In the genomic region with DNA sequence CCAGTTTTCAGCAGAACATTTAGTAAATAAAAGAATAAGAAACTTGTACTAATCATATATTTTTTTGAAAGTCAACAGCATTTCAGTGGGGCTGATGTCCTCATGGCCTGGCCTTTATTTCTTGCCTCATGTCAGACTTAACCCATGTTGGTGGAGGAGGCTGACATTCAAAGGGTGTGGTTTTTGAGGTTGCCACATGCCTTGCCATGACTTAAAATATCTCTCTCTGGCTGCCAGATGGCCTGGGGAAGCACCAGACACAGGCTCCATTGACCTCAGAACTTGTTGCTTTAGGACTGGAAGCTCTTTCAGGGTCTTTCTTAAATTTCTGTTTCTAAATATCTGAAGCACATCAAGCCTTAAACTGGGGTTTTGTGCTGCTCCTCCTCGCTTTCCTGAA, we compare ENCODE assay signal across 8 cellular contexts. TPM values are rescaled to one million over a fixed set of nuclear protein-coding genes. Genes with fewer than 3 reads are reported as not detected.
DNase-seq lines count a peak whose midpoint lies in the region; ATAC-seq and TF ChIP-seq lines count a peak whose summit lies in the region.

No MANE protein-coding gene starts in this region.

- peak; percentile 99 for ATAC-seq in GM19351 (IDR thresholded peaks at IDR 0.05; ENCODE audit: unreplicated experiment)
- ATAC-seq in HG03175 (IDR thresholded peaks at IDR 0.05; ENCODE audit: unreplicated experiment) = peak; percentile 99
- peak; percentile 75 for ATAC-seq in sciatic nerve

- CTCF ChIA-PET in activated CD4-positive, alpha-beta memory T cell treated with anti-CD3 and anti-CD28 coated beads for 36 hours (lab: Charles Lee) = no interaction called here

- peak overlapping the region; percentile 40 for H3K27ac Mint-ChIP-seq in activated CD4-positive, alpha-beta memory T cell treated with anti-CD3 and anti-CD28 coated beads for 36 hours

- H3K27ac ChIP-seq in BLaER1 treated with 17β-estradiol and CSF1 and Interleukin-3, amounts not matched to agents 10 nM and 100 nM = peak overlapping the region; percentile 27 to 92 (median 88); a peak in 21 of 22 replicates
- H3K27ac ChIP-seq in WERI-Rb-1 = no peak overlapping the region

- no peak overlapping the region for H3K4me3 Mint-ChIP-seq in activated CD4-positive, alpha-beta memory T cell treated with anti-CD3 and anti-CD28 coated beads for 36 hours

- H3K4me1 Mint-ChIP-seq in activated CD4-positive, alpha-beta memory T cell treated with anti-CD3 and anti-CD28 coated beads for 36 hours (ENCODE audit: low read depth) = peaks cover 20% of the 10 kb centered on the region

- peak overlapping the region; percentile 54 to 93 (median 79) for H3K4me2 ChIP-seq in BLaER1 treated with 17β-estradiol and CSF1 and Interleukin-3, amounts not matched to agents 10 nM and 100 nM

- no peaks in the 10 kb centered on the region; a peak in 1 of 22 replicates for H3K36me3 ChIP-seq in BLaER1 treated with 17β-estradiol and CSF1 and Interleukin-3, amounts not matched to agents 10 nM and 100 nM
- no peaks in the 10 kb centered on the region for H3K36me3 ChIP-seq in WERI-Rb-1

- POLR2A ChIA-PET in activated CD4-positive, alpha-beta memory T cell treated with anti-CD3 and anti-CD28 coated beads for 36 hours (lab: Charles Lee) = no interaction called here

- H3K36me3 Mint-ChIP-seq in activated CD4-positive, alpha-beta memory T cell treated with anti-CD3 and anti-CD28 coated beads for 36 hours = no peaks in the 10 kb centered on the region

- TF ChIP-seq CTCF in WERI-Rb-1 (IDR thresholded peaks at IDR 0.05; ENCODE audit: low read depth, low read length) = no peak

- H3K9me3 Mint-ChIP-seq in activated CD4-positive, alpha-beta memory T cell treated with anti-CD3 and anti-CD28 coated beads for 36 hours = peaks cover 3% of the 10 kb centered on the region

- DNase-seq in activated CD4-positive, alpha-beta memory T cell treated with anti-CD3 and anti-CD28 coated beads for 36 hours = peak; percentile 67
- DNase-seq in sciatic nerve (ENCODE audit: low spot score) = no peak
- no peak for DNase-seq in WERI-Rb-1
- no peak for DNase-seq in kidney glomerular epithelial cell (lab: John Stamatoyannopoulos, UW)
- no peak for DNase-seq in cerebellum (ENCODE audit: low spot score)

- peak overlapping the region in 4 of 10 experiments; percentile 11 to 48 (median 22); a peak in 5 of 20 replicates for H3K4me3 ChIP-seq in BLaER1 treated with 17β-estradiol and CSF1 and Interleukin-3, amounts not matched to agents 10 nM and 100 nM
- H3K4me3 ChIP-seq in WERI-Rb-1 (ENCODE audit: low read depth, low read length) = no peak overlapping the region

- H3K27me3 Mint-ChIP-seq in activated CD4-positive, alpha-beta memory T cell treated with anti-CD3 and anti-CD28 coated beads for 36 hours = no peaks in the 10 kb centered on the region

- intact Hi-C loops in activated CD4-positive, alpha-beta memory T cell treated with anti-CD3 and anti-CD28 coated beads for 36 hours (cut with micrococcal nuclease) = no loop called here
- intact Hi-C loops in sciatic nerve (cut with DNase I) = no loop called here

- no peaks in the 10 kb centered on the region for H3K27me3 ChIP-seq in BLaER1 treated with 17β-estradiol and CSF1 and Interleukin-3, amounts not matched to agents 10 nM and 100 nM
- H3K27me3 ChIP-seq in WERI-Rb-1 (ENCODE audit: insufficient read depth, low read depth, severe bottlenecking) = no peaks in the 10 kb centered on the region

- H3K4me1 ChIP-seq in BLaER1 treated with 17β-estradiol and CSF1 and Interleukin-3, amounts not matched to agents 10 nM and 100 nM = peaks cover 27 to 36% (median 33%) of the 10 kb centered on the region in 10 experiments

- H3K9me3 ChIP-seq in BLaER1 treated with 17β-estradiol and CSF1 and Interleukin-3, amounts not matched to agents 10 nM and 100 nM (replicated peaks in 1 of 11) = peaks cover 10 to 43% (median 32%) of the 10 kb centered on the region in 11 experiments
- H3K9me3 ChIP-seq in WERI-Rb-1 (ENCODE audit: severe bottlenecking) = no peaks in the 10 kb centered on the region

- peak overlapping the region in 10 of 11 experiments; percentile 55 to 80 (median 76); a peak in 20 of 22 replicates for H3K9ac ChIP-seq in BLaER1 treated with 17β-estradiol and CSF1 and Interleukin-3, amounts not matched to agents 10 nM and 100 nM

- no peaks in the 10 kb centered on the region for H4K20me1 ChIP-seq in BLaER1 treated with 17β-estradiol and CSF1 and Interleukin-3, amounts not matched to agents 10 nM and 100 nM

RNA-seq across cellular contexts. Expression of a gene that starts 32.5 kb away (rescaled TPM):
- total RNA-seq in activated CD4-positive, alpha-beta memory T cell treated with anti-CD3 and anti-CD28 coated beads for 36 hours = 100 to 1,000 TPM; 279 to 285 TPM
- total RNA-seq in sciatic nerve = 3.4 TPM
- total RNA-seq in cerebellum = 1.00 TPM

Comparison
In these comparisons a context has a peak if more than half of its experiments do, and no peak if none do; other contexts are left out.
1. RNA of a gene that starts 32.5 kb away (total RNA-seq): 279 to 285 TPM in activated CD4-positive, alpha-beta memory T cell treated with anti-CD3 and anti-CD28 coated beads for 36 hours; 3.4 TPM in sciatic nerve (single experiment) and 1.00 TPM in cerebellum (single experiment); every median in the first group is over 10 times any median in the second.
2. Peak in every context shown above with its lines, with median percentiles within 50 percentile points of each other: ATAC-seq.